In genomic region chr2:43152186-43152585, GRCh38 we compare ENCODE assay signal across 17 cellular contexts.
DNase-seq lines count a peak whose midpoint lies in the region; ATAC-seq and TF ChIP-seq lines count a peak whose summit lies in the region.
"Had no signal": no experiment of that assay in that cellular context is flagged by ENCODE, and none has a peak within 500 bp of the region (broad histone marks: within the 10 kb centered on the region; RNA-seq: fewer than 3 reads in every experiment).

No MANE protein-coding gene starts in this region.

- no peaks in the 10 kb centered on the region for H3K27me3 ChIP-seq in suprapubic skin
- H3K27me3 ChIP-seq: Peyer's patch had no signal

- no peak overlapping the region for H3K4me3 ChIP-seq in suprapubic skin
- H3K4me3 ChIP-seq: Peyer's patch, psoas muscle had no signal

- H3K36me3 ChIP-seq in suprapubic skin: no peaks in the 10 kb centered on the region
- H3K36me3 ChIP-seq: Peyer's patch had no signal

- TF ChIP-seq EP300 in suprapubic skin (IDR thresholded peaks at IDR 0.05): no peak

- H3K27ac Mint-ChIP-seq in CD14-positive monocyte: no peak overlapping the region
- H3K27ac Mint-ChIP-seq: activated T-cell treated with anti-CD3 and anti-CD28 coated beads, Interleukin-2, amount 50 U/mL, for 72 hours had no signal

- no peak for TF ChIP-seq POLR2A in suprapubic skin (IDR thresholded peaks at IDR 0.05)

- no peak overlapping the region for H3K4me3 Mint-ChIP-seq in CD14-positive monocyte

- TF ChIP-seq CTCF in suprapubic skin (IDR thresholded peaks at IDR 0.05) (no peak), GM20000 (IDR thresholded peaks at IDR 0.05; ENCODE audit: extremely low read depth, missing control alignments) (no peak), CD14-positive monocyte (IDR thresholded peaks at IDR 0.05) (no peak)

- WGBS in suprapubic skin: 81% methylated on average over 8 of the region's 8 CpGs

- peaks cover 50% of the 10 kb centered on the region for H3K4me1 Mint-ChIP-seq in CD14-positive monocyte

- H3K9me3 ChIP-seq in suprapubic skin: no peaks in the 10 kb centered on the region
- H3K9me3 ChIP-seq: Peyer's patch, psoas muscle had no signal

- peaks cover 0 to 4% (median 1%) of the 10 kb centered on the region in 3 donors for H3K27me3 Mint-ChIP-seq in CD14-positive monocyte (ENCODE audit: low read depth in 3 of 3)

- peaks cover 0 to 3% (median 0%) of the 10 kb centered on the region in 7 donors for H3K9me3 Mint-ChIP-seq in CD14-positive monocyte
- H3K9me3 Mint-ChIP-seq: activated T-cell treated with anti-CD3 and anti-CD28 coated beads, Interleukin-2, amount 50 U/mL, for 72 hours had no signal

- intact Hi-C loops in Right ventricle myocardium inferior (cut with DNase I): no loop called here
- intact Hi-C loops in left cardiac atrium (cut with DNase I): no loop called here
- intact Hi-C loops in left ventricle myocardium superior (cut with micrococcal nuclease): no loop called here
- intact Hi-C loops in CD14-positive monocyte (cut with micrococcal nuclease): no loop called here

- peaks cover 48% of the 10 kb centered on the region for H3K4me1 ChIP-seq in suprapubic skin

- no peak for DNase-seq in Right ventricle myocardium inferior (ENCODE audit: missing footprints)
- DNase-seq in left cardiac atrium: no peak
- DNase-seq in NCI-H2227 (lab: John Stamatoyannopoulos, UW; ENCODE audit: unreplicated experiment): peak; percentile 56
- no peak for DNase-seq in left ventricle myocardium superior
- DNase-seq in suprapubic skin (ENCODE audit: low spot score in 2 of 2): no peak
- DNase-seq in activated CD4-positive, CD25-positive, alpha-beta regulatory T cell (lab: John Stamatoyannopoulos, UW): no peak
- no peak for DNase-seq in GM20000 (ENCODE audit: low spot score)
- DNase-seq in CD14-positive monocyte (ENCODE audit: low spot score): no peak
- DNase-seq: activated T-cell treated with anti-CD3 and anti-CD28 coated beads, Interleukin-2, amount 50 U/mL, for 72 hours; anterior cingulate cortex; cortex of kidney; islet precursor cell; NCI-H1092; NCI-H526; Peyer's patch; stimulated activated CD4-positive, alpha-beta T cell treated with anti-CD3 and anti-CD28 coated beads, Interleukin-12 subunit alpha, Interleukin-12 subunit beta, amount 100 ng/mL, for 4 hours had no signal

- peak overlapping the region; percentile 69 for H3K27ac ChIP-seq in suprapubic skin
- H3K27ac ChIP-seq: Peyer's patch had no signal

- peaks cover 3 to 12% of the 10 kb centered on the region in 2 donors for H3K36me3 Mint-ChIP-seq in CD14-positive monocyte

- ATAC-seq in Right ventricle myocardium inferior (peak; percentile 36), left cardiac atrium (no peak), left ventricle myocardium superior (peak; percentile 18)
- ATAC-seq: activated T-cell treated with anti-CD3 and anti-CD28 coated beads, Interleukin-2, amount 50 U/mL, for 72 hours had no signal

Comparison
In these comparisons a context has a peak if more than half of its experiments do, and no peak if none do; other contexts are left out.
1. ATAC-seq: peak in Right ventricle myocardium inferior (single experiment) and left ventricle myocardium superior (single experiment); none in left cardiac atrium (0 of 2).